1 cellular context compared by ENCODE assay signal in the genomic region with DNA sequence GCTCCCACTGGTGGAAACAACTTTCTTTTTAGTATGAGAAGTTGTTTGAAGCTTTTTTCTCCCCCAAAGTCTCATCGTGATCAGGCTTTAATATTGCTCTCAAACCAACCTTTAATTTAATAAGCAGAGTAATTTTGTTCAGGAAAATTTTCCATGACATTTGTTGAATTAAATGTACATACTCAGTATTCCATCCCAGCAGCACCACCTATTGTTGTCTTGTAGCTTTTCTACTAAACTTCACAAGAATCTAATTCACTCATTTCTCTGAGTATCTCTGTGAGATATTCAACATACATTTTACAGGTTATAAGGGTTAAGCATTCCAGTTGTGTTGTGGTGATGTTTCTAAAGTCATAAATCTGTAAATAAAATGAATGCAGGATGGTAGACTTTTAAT.
TF ChIP-seq lines count a peak whose summit lies in the region.

No MANE protein-coding gene starts in this region.

TF ChIP-seq in SK-N-SH, 30 proteins besides CTCF, POLR2A, EP300 and RAD21 (continued from another document):
- TF ChIP-seq SMC3 (IDR thresholded peaks at IDR 0.05; ENCODE audit: low read depth, low read length) (peak; percentile 53), JUND (IDR thresholded peaks at IDR 0.05) (no peak), YY1 (IDR thresholded peaks at IDR 0.05; ENCODE audit: low read depth) (no peak), NFIC (IDR thresholded peaks at IDR 0.05; ENCODE audit: borderline replicate concordance) (no peak), EZH2phosphoT487 (IDR thresholded peaks at IDR 0.05; ENCODE audit: borderline replicate concordance, low read depth) (no peak), RXRA (IDR thresholded peaks at IDR 0.05; ENCODE audit: borderline replicate concordance, low read depth) (no peak), FOSL2 (IDR thresholded peaks at IDR 0.05; ENCODE audit: borderline replicate concordance, low read depth) (no peak), FOXM1 (IDR thresholded peaks at IDR 0.05; ENCODE audit: low read depth) (no peak), GABPA (IDR thresholded peaks at IDR 0.05; ENCODE audit: low read depth) (no peak), CHD2 (IDR thresholded peaks at IDR 0.05; ENCODE audit: low read length, partially characterized antibody) (no peak), GATA2 (CRISPR knock-in tag; IDR thresholded peaks at IDR 0.05) (no peak), FOXJ3 (CRISPR knock-in tag; IDR thresholded peaks at IDR 0.05) (no peak), MXI1 (IDR thresholded peaks at IDR 0.05; ENCODE audit: low read depth, low read length) (0 out of 2 replicates have a peak, but pooled peaks have one; percentile 26), RCOR1 (IDR thresholded peaks at IDR 0.05; ENCODE audit: low read length) (peak; percentile 72; the same call in 1 of the 2 replicates), TEAD4 (IDR thresholded peaks at IDR 0.05; ENCODE audit: borderline replicate concordance, insufficient read depth) (no peak), ELF1 (IDR thresholded peaks at IDR 0.05) (no peak), MEF2A (IDR thresholded peaks at IDR 0.05; ENCODE audit: borderline replicate concordance, low read depth) (no peak), SIN3A (IDR thresholded peaks at IDR 0.05; ENCODE audit: borderline replicate concordance, low read depth, low read length) (no peak), POLR2AphosphoS5 (IDR thresholded peaks at IDR 0.05; ENCODE audit: low read depth, low read length) (no peak), RFX5 (IDR thresholded peaks at IDR 0.05; ENCODE audit: low read length) (0 out of 2 replicates have a peak, but pooled peaks have one; percentile 18), TAF1 (IDR thresholded peaks at IDR 0.05; ENCODE audit: borderline replicate concordance, low read depth, low read length) (no peak)
- TF ChIP-seq, protein P1, sequence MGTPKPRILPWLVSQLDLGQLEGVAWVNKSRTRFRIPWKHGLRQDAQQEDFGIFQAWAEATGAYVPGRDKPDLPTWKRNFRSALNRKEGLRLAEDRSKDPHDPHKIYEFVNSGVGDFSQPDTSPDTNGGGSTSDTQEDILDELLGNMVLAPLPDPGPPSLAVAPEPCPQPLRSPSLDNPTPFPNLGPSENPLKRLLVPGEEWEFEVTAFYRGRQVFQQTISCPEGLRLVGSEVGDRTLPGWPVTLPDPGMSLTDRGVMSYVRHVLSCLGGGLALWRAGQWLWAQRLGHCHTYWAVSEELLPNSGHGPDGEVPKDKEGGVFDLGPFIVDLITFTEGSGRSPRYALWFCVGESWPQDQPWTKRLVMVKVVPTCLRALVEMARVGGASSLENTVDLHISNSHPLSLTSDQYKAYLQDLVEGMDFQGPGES (IDR thresholded peaks at IDR 0.05; ENCODE audit: low read depth, low read length), result no peak
- TF ChIP-seq, protein P2, sequence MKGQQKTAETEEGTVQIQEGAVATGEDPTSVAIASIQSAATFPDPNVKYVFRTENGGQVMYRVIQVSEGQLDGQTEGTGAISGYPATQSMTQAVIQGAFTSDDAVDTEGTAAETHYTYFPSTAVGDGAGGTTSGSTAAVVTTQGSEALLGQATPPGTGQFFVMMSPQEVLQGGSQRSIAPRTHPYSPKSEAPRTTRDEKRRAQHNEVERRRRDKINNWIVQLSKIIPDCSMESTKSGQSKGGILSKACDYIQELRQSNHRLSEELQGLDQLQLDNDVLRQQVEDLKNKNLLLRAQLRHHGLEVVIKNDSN (IDR thresholded peaks at IDR 0.05; ENCODE audit: borderline replicate concordance, low read depth), result no peak
- TF ChIP-seq, protein P3, sequence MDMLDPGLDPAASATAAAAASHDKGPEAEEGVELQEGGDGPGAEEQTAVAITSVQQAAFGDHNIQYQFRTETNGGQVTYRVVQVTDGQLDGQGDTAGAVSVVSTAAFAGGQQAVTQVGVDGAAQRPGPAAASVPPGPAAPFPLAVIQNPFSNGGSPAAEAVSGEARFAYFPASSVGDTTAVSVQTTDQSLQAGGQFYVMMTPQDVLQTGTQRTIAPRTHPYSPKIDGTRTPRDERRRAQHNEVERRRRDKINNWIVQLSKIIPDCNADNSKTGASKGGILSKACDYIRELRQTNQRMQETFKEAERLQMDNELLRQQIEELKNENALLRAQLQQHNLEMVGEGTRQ (IDR thresholded peaks at IDR 0.05; ENCODE audit: borderline replicate concordance, low read depth, low read length), result no peak
- TF ChIP-seq, protein P4, sequence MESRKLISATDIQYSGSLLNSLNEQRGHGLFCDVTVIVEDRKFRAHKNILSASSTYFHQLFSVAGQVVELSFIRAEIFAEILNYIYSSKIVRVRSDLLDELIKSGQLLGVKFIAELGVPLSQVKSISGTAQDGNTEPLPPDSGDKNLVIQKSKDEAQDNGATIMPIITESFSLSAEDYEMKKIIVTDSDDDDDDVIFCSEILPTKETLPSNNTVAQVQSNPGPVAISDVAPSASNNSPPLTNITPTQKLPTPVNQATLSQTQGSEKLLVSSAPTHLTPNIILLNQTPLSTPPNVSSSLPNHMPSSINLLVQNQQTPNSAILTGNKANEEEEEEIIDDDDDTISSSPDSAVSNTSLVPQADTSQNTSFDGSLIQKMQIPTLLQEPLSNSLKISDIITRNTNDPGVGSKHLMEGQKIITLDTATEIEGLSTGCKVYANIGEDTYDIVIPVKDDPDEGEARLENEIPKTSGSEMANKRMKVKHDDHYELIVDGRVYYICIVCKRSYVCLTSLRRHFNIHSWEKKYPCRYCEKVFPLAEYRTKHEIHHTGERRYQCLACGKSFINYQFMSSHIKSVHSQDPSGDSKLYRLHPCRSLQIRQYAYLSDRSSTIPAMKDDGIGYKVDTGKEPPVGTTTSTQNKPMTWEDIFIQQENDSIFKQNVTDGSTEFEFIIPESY (IDR thresholded peaks at IDR 0.05; ENCODE audit: borderline replicate concordance, low read depth), result no peak
- TF ChIP-seq, protein P5, sequence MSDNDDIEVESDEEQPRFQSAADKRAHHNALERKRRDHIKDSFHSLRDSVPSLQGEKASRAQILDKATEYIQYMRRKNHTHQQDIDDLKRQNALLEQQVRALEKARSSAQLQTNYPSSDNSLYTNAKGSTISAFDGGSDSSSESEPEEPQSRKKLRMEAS (IDR thresholded peaks at IDR 0.05; ENCODE audit: low read depth), result no peak
